ENCODE assay signal across 8 cellular contexts in genomic region chr3:186931487-186932280, GRCh38. TPM values are rescaled to one million over a fixed set of nuclear protein-coding genes. Genes with fewer than 3 reads are reported as not detected.
DNase-seq lines count a peak whose midpoint lies in the region; ATAC-seq and TF ChIP-seq lines count a peak whose summit lies in the region.

No MANE protein-coding gene starts in this region.

- WGBS in ovary, 3 donors, result 4 to 7% (median 4%) methylated on average over 35 of the region's 35 CpGs
- 0 to 1% methylated on average over 34 to 35 of the region's 35 CpGs for WGBS in tibial nerve, 2 donors

- TF ChIP-seq EP300 in ovary (IDR thresholded peaks at IDR 0.05) (no peak), tibial nerve (IDR thresholded peaks at IDR 0.05) (no peak)

- TF ChIP-seq POLR2A in ovary (IDR thresholded peaks at IDR 0.05), result no peak
- no peak for TF ChIP-seq POLR2A in tibial nerve (IDR thresholded peaks at IDR 0.05)

- H3K27me3 Mint-ChIP-seq in activated T-helper 1 cell treated with anti-CD3 and anti-CD28 coated beads, Interleukin-12 subunit alpha, Interleukin-12 subunit beta, Interleukin-2, Interleukin-4 antibody, amounts not matched to agents 30 ng/mL and 10 ng/mL and 1 ng/mL, durations not matched to agents 14 hours and 24 hours and 36 hours (ENCODE audit: insufficient read depth), result no peaks in the 10 kb centered on the region

- H3K9me3 ChIP-seq in ovary, result no peaks in the 10 kb centered on the region
- no peaks in the 10 kb centered on the region for H3K9me3 ChIP-seq in tibial nerve

- H3K4me3 ChIP-seq in GM08714 (ENCODE audit: low read length), result peak overlapping the region; percentile 78
- H3K4me3 ChIP-seq in ovary, result peak overlapping the region; percentile 50
- peak overlapping the region; percentile 61 to 93 (median 80) for H3K4me3 ChIP-seq in tibial nerve

- ATAC-seq in HG02678 (IDR thresholded peaks at IDR 0.05; ENCODE audit: unreplicated experiment) (peak; percentile 37), foreskin keratinocyte (peak; percentile 50)

- peaks cover 9% of the 10 kb centered on the region for H3K4me1 ChIP-seq in foreskin keratinocyte
- H3K4me1 ChIP-seq in ovary (ENCODE audit: insufficient read depth), result peaks cover 4% of the 10 kb centered on the region
- peaks cover 0 to 33% (median 11%) of the 10 kb centered on the region in 4 donors for H3K4me1 ChIP-seq in tibial nerve

- intact Hi-C loops in activated T-helper 1 cell treated with anti-CD3 and anti-CD28 coated beads, Interleukin-12 subunit alpha, Interleukin-12 subunit beta, Interleukin-2, Interleukin-4 antibody, amounts not matched to agents 30 ng/mL and 10 ng/mL and 1 ng/mL, durations not matched to agents 14 hours and 24 hours and 36 hours (cut with micrococcal nuclease), result loop anchor here (1.0 to 5.0 kb wide), 11 partner anchors 22 to 994 kb away; partner anchors contain the start of genes DNAJB11 and TRA2B
- intact Hi-C loops in ovary (cut with DNase I), result loop anchor here in 1 of 4 donors (5.0 kb wide), 1 partner anchor 46 kb away; no protein-coding TSS in a partner anchor

- H3K36me3 ChIP-seq in ovary (no peaks in the 10 kb centered on the region), tibial nerve (peaks cover 0 to 5% (median 0%) of the 10 kb centered on the region in 3 donors)

- peak overlapping the region; percentile 87 for H3K4me3 Mint-ChIP-seq in activated T-helper 1 cell treated with anti-CD3 and anti-CD28 coated beads, Interleukin-12 subunit alpha, Interleukin-12 subunit beta, Interleukin-2, Interleukin-4 antibody, amounts not matched to agents 30 ng/mL and 10 ng/mL and 1 ng/mL, durations not matched to agents 14 hours and 24 hours and 36 hours

- H3K27ac ChIP-seq in foreskin keratinocyte (no peak overlapping the region), ovary (peak overlapping the region; percentile 38 to 52), tibial nerve (peak overlapping the region; percentile 60 to 89 (median 86))

- TF ChIP-seq CTCF in foreskin keratinocyte (conservative IDR thresholded peaks at IDR 0.05) (no peak), ovary (IDR thresholded peaks at IDR 0.05) (no peak), tibial nerve (IDR thresholded peaks at IDR 0.05) (no peak)

- H3K27me3 ChIP-seq in foreskin keratinocyte, result no peaks in the 10 kb centered on the region
- no peaks in the 10 kb centered on the region for H3K27me3 ChIP-seq in ovary
- H3K27me3 ChIP-seq in tibial nerve, result no peaks in the 10 kb centered on the region

- DNase-seq in NCI-H526 treated with DMSO at 0.1 percent for 48 hours (lab: John Stamatoyannopoulos, UW), result peak; percentile 17
- peak; percentile 81 for DNase-seq in activated T-helper 1 cell treated with anti-CD3 and anti-CD28 coated beads, Interleukin-12 subunit alpha, Interleukin-12 subunit beta, Interleukin-2, Interleukin-4 antibody, amounts not matched to agents 30 ng/mL and 10 ng/mL and 1 ng/mL, durations not matched to agents 14 hours and 24 hours and 36 hours (ENCODE audit: low spot score)
- peak in 1 of 2 donors; percentile 47 for DNase-seq in foreskin keratinocyte
- peak in 2 of 5 donors; percentile 25 to 30 for DNase-seq in ovary
- DNase-seq in tibial nerve (ENCODE audit: low spot score in 2 of 2), result no peak
- DNase-seq in 8988T, result no peak

- peaks cover 24% of the 10 kb centered on the region for H3K36me3 Mint-ChIP-seq in activated T-helper 1 cell treated with anti-CD3 and anti-CD28 coated beads, Interleukin-12 subunit alpha, Interleukin-12 subunit beta, Interleukin-2, Interleukin-4 antibody, amounts not matched to agents 30 ng/mL and 10 ng/mL and 1 ng/mL, durations not matched to agents 14 hours and 24 hours and 36 hours (ENCODE audit: low read depth)

- H3K4me1 Mint-ChIP-seq in activated T-helper 1 cell treated with anti-CD3 and anti-CD28 coated beads, Interleukin-12 subunit alpha, Interleukin-12 subunit beta, Interleukin-2, Interleukin-4 antibody, amounts not matched to agents 30 ng/mL and 10 ng/mL and 1 ng/mL, durations not matched to agents 14 hours and 24 hours and 36 hours (ENCODE audit: low read depth), result peaks cover 53% of the 10 kb centered on the region

- peak overlapping the region; percentile 90 for H3K27ac Mint-ChIP-seq in activated T-helper 1 cell treated with anti-CD3 and anti-CD28 coated beads, Interleukin-12 subunit alpha, Interleukin-12 subunit beta, Interleukin-2, Interleukin-4 antibody, amounts not matched to agents 30 ng/mL and 10 ng/mL and 1 ng/mL, durations not matched to agents 14 hours and 24 hours and 36 hours

- H3K9me3 Mint-ChIP-seq in activated T-helper 1 cell treated with anti-CD3 and anti-CD28 coated beads, Interleukin-12 subunit alpha, Interleukin-12 subunit beta, Interleukin-2, Interleukin-4 antibody, amounts not matched to agents 30 ng/mL and 10 ng/mL and 1 ng/mL, durations not matched to agents 14 hours and 24 hours and 36 hours, result peaks cover 6% of the 10 kb centered on the region

RNA-seq across cellular contexts. Expression of gene ST6GAL1, which starts 1.4 kb away (rescaled TPM):
- 147 and 148 TPM in 2 replicates for total RNA-seq in activated T-helper 1 cell treated with anti-CD3 and anti-CD28 coated beads, Interleukin-12 subunit alpha, Interleukin-12 subunit beta, Interleukin-2, Interleukin-4 antibody, amounts not matched to agents 30 ng/mL and 10 ng/mL and 1 ng/mL, durations not matched to agents 14 hours and 24 hours and 36 hours
- total RNA-seq in foreskin keratinocyte (8.4 and 10.4 TPM in 2 replicates), ovary (10 to 100 TPM; 10.6 to 30.2 (median 28.1) TPM), tibial nerve (10 to 100 TPM; 24.7 to 58.1 (median 44.5) TPM)
- polyA plus RNA-seq in foreskin keratinocyte (4.4 and 5.3 TPM in 2 replicates), ovary (10 to 100 TPM; 13.7 to 55.2 TPM)

Comparison
In these comparisons a context has a peak if more than half of its experiments do, and no peak if none do; other contexts are left out.
1. DNase-seq: peak in NCI-H526 treated with DMSO at 0.1 percent for 48 hours (single experiment) and activated T-helper 1 cell treated with anti-CD3 and anti-CD28 coated beads, Interleukin-12 subunit alpha, Interleukin-12 subunit beta, Interleukin-2, Interleukin-4 antibody, amounts not matched to agents 30 ng/mL and 10 ng/mL and 1 ng/mL, durations not matched to agents 14 hours and 24 hours and 36 hours (single experiment); none in tibial nerve (0 of 2) and 8988T (single experiment).
2. Peak in every context shown above with its lines, with median percentiles within 50 percentile points of each other: H3K4me3 ChIP-seq.